ENCODE assay signal across 15 cellular contexts in the genomic region with DNA sequence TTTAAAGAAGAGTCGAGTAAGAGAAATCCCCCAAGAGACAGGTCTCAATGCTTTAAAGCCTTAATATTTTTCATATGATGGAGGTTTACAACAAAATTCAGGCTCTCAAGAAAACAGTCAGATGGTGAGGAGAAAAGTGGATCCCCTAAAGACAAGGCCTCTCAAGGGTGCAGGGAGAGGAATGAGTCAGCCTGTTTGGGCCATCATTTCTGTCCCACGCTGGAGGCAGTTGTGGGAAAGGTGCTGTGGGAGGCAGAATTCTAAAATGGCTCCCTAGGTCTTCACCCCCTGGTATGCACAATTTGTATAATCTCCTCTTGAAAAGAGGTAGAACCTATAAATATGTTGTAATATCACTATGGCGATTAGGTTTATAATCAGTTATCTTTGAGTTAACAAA. TPM values are rescaled to one million over a fixed set of nuclear protein-coding genes. Genes with fewer than 3 reads are reported as not detected.
DNase-seq lines count a peak whose midpoint lies in the region; ATAC-seq and TF ChIP-seq lines count a peak whose summit lies in the region.
"Had no signal": no experiment of that assay in that cellular context is flagged by ENCODE, and none has a peak within 500 bp of the region (broad histone marks: within the 10 kb centered on the region; RNA-seq: fewer than 3 reads in every experiment).

No MANE protein-coding gene starts in this region.

- peaks cover 2% of the 10 kb centered on the region for H3K9me3 Mint-ChIP-seq in activated naive CD4-positive, alpha-beta T cell treated with anti-CD3 and anti-CD28 coated beads for 36 hours
- no peaks in the 10 kb centered on the region for H3K9me3 Mint-ChIP-seq in stimulated activated effector memory CD8-positive, alpha-beta T cell treated with anti-CD3 and anti-CD28 coated beads, Interleukin-12 subunit alpha, Interleukin-12 subunit beta, amount 100 ng/mL, for 72 hours
- no peaks in the 10 kb centered on the region for H3K9me3 Mint-ChIP-seq in effector memory CD8-positive, alpha-beta T cell

- H3K9ac ChIP-seq in SU-DHL-6 (ENCODE audit: low read length): no peak overlapping the region

- H3K36me3 ChIP-seq in SU-DHL-6 (ENCODE audit: low read length): no peaks in the 10 kb centered on the region
- H3K36me3 ChIP-seq: heart left ventricle, pancreas had no signal

- H4K20me1 ChIP-seq in SU-DHL-6 (ENCODE audit: low read depth, low read length): no peaks in the 10 kb centered on the region

- CTCF ChIA-PET in activated naive CD4-positive, alpha-beta T cell treated with anti-CD3 and anti-CD28 coated beads for 36 hours (lab: Charles Lee): interaction anchor here (0.8 kb wide), 1 partner anchor 9 kb away, joined by 3 read pairs; no protein-coding TSS in a partner anchor

- peaks cover 8% of the 10 kb centered on the region; the same call in 1 of the 2 replicates for H3K9me3 ChIP-seq in SU-DHL-6 (ENCODE audit: insufficient read depth, low read length)
- H3K9me3 ChIP-seq: heart left ventricle, pancreas had no signal

- no peaks in the 10 kb centered on the region for H3K9me2 ChIP-seq in SU-DHL-6 (replicated peaks; ENCODE audit: insufficient read depth, low read length)

- peak; percentile 75 for DNase-seq in activated naive CD4-positive, alpha-beta T cell treated with anti-CD3 and anti-CD28 coated beads for 36 hours
- no peak for DNase-seq in activated naive CD4-positive, alpha-beta T cell (lab: John Stamatoyannopoulos, UW)
- peak in 1 of 2 donors; percentile 71 for DNase-seq in stimulated activated effector memory CD8-positive, alpha-beta T cell treated with anti-CD3 and anti-CD28 coated beads, Interleukin-12 subunit alpha, Interleukin-12 subunit beta, amount 100 ng/mL, for 72 hours (ENCODE audit: low spot score in 2 of 2)
- no peak for DNase-seq in effector memory CD8-positive, alpha-beta T cell
- DNase-seq in NCI-H446 (lab: John Stamatoyannopoulos, UW) (no peak), NCI-H128 (lab: John Stamatoyannopoulos, UW; ENCODE audit: unreplicated experiment) (no peak)
- DNase-seq: erythroblast, GOT3, heart left ventricle, NCI-H1105, NCI-H345, pancreas had no signal

- no peak overlapping the region for H2AFZ ChIP-seq in SU-DHL-6 (ENCODE audit: low read depth, low read length, severe bottlenecking)

- ATAC-seq in HG02588 (IDR thresholded peaks at IDR 0.05; ENCODE audit: unreplicated experiment): peak; percentile 27
- ATAC-seq in stimulated activated effector memory CD8-positive, alpha-beta T cell treated with anti-CD3 and anti-CD28 coated beads, Interleukin-12 subunit alpha, Interleukin-12 subunit beta, amount 100 ng/mL, for 72 hours: peak; percentile 65
- ATAC-seq in effector memory CD8-positive, alpha-beta T cell (replicated peaks): no peak
- ATAC-seq: heart left ventricle, pancreas had no signal

- H3K79me2 ChIP-seq in SU-DHL-6 (ENCODE audit: insufficient read depth, low read length): peaks cover 4% of the 10 kb centered on the region

- TF ChIP-seq CTCF in SU-DHL-6 (IDR thresholded peaks at IDR 0.05; ENCODE audit: insufficient read depth, low read length, poor library complexity, severe bottlenecking): no peak

- peaks cover 31% of the 10 kb centered on the region for H3F3A ChIP-seq in SU-DHL-6 (ENCODE audit: insufficient read depth)

- H3K4me2 ChIP-seq in SU-DHL-6 (ENCODE audit: low read depth, low read length, poor library complexity, severe bottlenecking): peak overlapping the region; percentile 98
- H3K4me2 ChIP-seq: smooth muscle cell had no signal

- H3K27me3 Mint-ChIP-seq in activated naive CD4-positive, alpha-beta T cell treated with anti-CD3 and anti-CD28 coated beads for 36 hours (ENCODE audit: low read depth): no peaks in the 10 kb centered on the region
- H3K27me3 Mint-ChIP-seq in effector memory CD8-positive, alpha-beta T cell: no peaks in the 10 kb centered on the region

- H3K27me3 ChIP-seq in SU-DHL-6 (ENCODE audit: low read length): no peaks in the 10 kb centered on the region
- H3K27me3 ChIP-seq: heart left ventricle, pancreas had no signal

- peak overlapping the region; percentile 100 for H3K27ac ChIP-seq in SU-DHL-6 (ENCODE audit: low read depth, low read length)
- H3K27ac ChIP-seq: heart left ventricle, pancreas had no signal

- H3K27ac Mint-ChIP-seq in activated naive CD4-positive, alpha-beta T cell treated with anti-CD3 and anti-CD28 coated beads for 36 hours: peak overlapping the region; percentile 92
- H3K27ac Mint-ChIP-seq in stimulated activated effector memory CD8-positive, alpha-beta T cell treated with anti-CD3 and anti-CD28 coated beads, Interleukin-12 subunit alpha, Interleukin-12 subunit beta, amount 100 ng/mL, for 72 hours: peak overlapping the region; percentile 90
- no peak overlapping the region for H3K27ac Mint-ChIP-seq in effector memory CD8-positive, alpha-beta T cell

- intact Hi-C loops in activated naive CD4-positive, alpha-beta T cell treated with anti-CD3 and anti-CD28 coated beads for 36 hours (cut with micrococcal nuclease): no loop called here

- H3K4me1 Mint-ChIP-seq in activated naive CD4-positive, alpha-beta T cell treated with anti-CD3 and anti-CD28 coated beads for 36 hours (ENCODE audit: low read depth): peaks cover 45% of the 10 kb centered on the region
- H3K4me1 Mint-ChIP-seq in stimulated activated effector memory CD8-positive, alpha-beta T cell treated with anti-CD3 and anti-CD28 coated beads, Interleukin-12 subunit alpha, Interleukin-12 subunit beta, amount 100 ng/mL, for 72 hours: peaks cover 50% of the 10 kb centered on the region
- peaks cover 24 to 34% of the 10 kb centered on the region in 2 donors for H3K4me1 Mint-ChIP-seq in effector memory CD8-positive, alpha-beta T cell (ENCODE audit: low read depth in 2 of 2)

- peaks cover 15% of the 10 kb centered on the region for H3K36me3 Mint-ChIP-seq in activated naive CD4-positive, alpha-beta T cell treated with anti-CD3 and anti-CD28 coated beads for 36 hours (ENCODE audit: low read depth)
- peaks cover 12% of the 10 kb centered on the region for H3K36me3 Mint-ChIP-seq in stimulated activated effector memory CD8-positive, alpha-beta T cell treated with anti-CD3 and anti-CD28 coated beads, Interleukin-12 subunit alpha, Interleukin-12 subunit beta, amount 100 ng/mL, for 72 hours
- peaks cover 11% of the 10 kb centered on the region for H3K36me3 Mint-ChIP-seq in effector memory CD8-positive, alpha-beta T cell (ENCODE audit: insufficient read depth)

- no peak overlapping the region for H3K4me3 Mint-ChIP-seq in activated naive CD4-positive, alpha-beta T cell treated with anti-CD3 and anti-CD28 coated beads for 36 hours
- H3K4me3 Mint-ChIP-seq in stimulated activated effector memory CD8-positive, alpha-beta T cell treated with anti-CD3 and anti-CD28 coated beads, Interleukin-12 subunit alpha, Interleukin-12 subunit beta, amount 100 ng/mL, for 72 hours: peak overlapping the region; percentile 89
- no peak overlapping the region for H3K4me3 Mint-ChIP-seq in effector memory CD8-positive, alpha-beta T cell

- no peak overlapping the region for H3K4me3 ChIP-seq in SU-DHL-6 (ENCODE audit: insufficient read depth, low read length, poor library complexity, severe bottlenecking)
- H3K4me3 ChIP-seq: heart left ventricle, pancreas, smooth muscle cell had no signal

RNA-seq across cellular contexts. Expression of a gene that starts 4.6 kb away (rescaled TPM):
- total RNA-seq in activated naive CD4-positive, alpha-beta T cell treated with anti-CD3 and anti-CD28 coated beads for 36 hours: 10 to 100 TPM; 60.4 to 65.4 TPM

RNA-seq across cellular contexts. Expression of a gene that starts 6.8 kb away (rescaled TPM):
- total RNA-seq in activated naive CD4-positive, alpha-beta T cell treated with anti-CD3 and anti-CD28 coated beads for 36 hours: 10 to 100 TPM; 38.8 to 39.9 TPM

RNA-seq across cellular contexts. Expression of a gene that starts 58.8 kb away (rescaled TPM):
- 10 to 100 TPM; 14.7 to 15.2 TPM for total RNA-seq in activated naive CD4-positive, alpha-beta T cell treated with anti-CD3 and anti-CD28 coated beads for 36 hours

Comparison
In these comparisons a context has a peak if more than half of its experiments do, and no peak if none do; other contexts are left out.
1. H3K27ac Mint-ChIP-seq: peak in activated naive CD4-positive, alpha-beta T cell treated with anti-CD3 and anti-CD28 coated beads for 36 hours (single experiment) and stimulated activated effector memory CD8-positive, alpha-beta T cell treated with anti-CD3 and anti-CD28 coated beads, Interleukin-12 subunit alpha, Interleukin-12 subunit beta, amount 100 ng/mL, for 72 hours (single experiment); none in effector memory CD8-positive, alpha-beta T cell (0 of 2).